ENCODE assay signal across 28 cellular contexts in genomic region chr1:22525211-22525610, GRCh38. TPM values are rescaled to one million over a fixed set of nuclear protein-coding genes. Genes with fewer than 3 reads are reported as not detected.
"Had no signal": no experiment of that assay in that cellular context is flagged by ENCODE, and none has a peak within 500 bp of the region (broad histone marks: within the 10 kb centered on the region; RNA-seq: fewer than 3 reads in every experiment).

No MANE protein-coding gene starts in this region.

- ATAC-seq: Panc1 had no signal

- H3K4me3 ChIP-seq: MG63, PC-9, SJSA1 had no signal

- H3K4me1 ChIP-seq: SJSA1 had no signal

- H3K27me3 ChIP-seq: MG63, SJSA1 had no signal

- H3K9me3 ChIP-seq: MG63, SJSA1, SK-N-SH had no signal

- FAIRE-seq: RCC 7860 had no signal

- DNase-seq: Kasumi-1, KG1, MG63, MV-4-11, NCI-H1092, NCI-H1417 treated with DMSO at 0.1 percent for 48 hours, NCI-H1436 treated with DMSO at 0.1 percent for 48 hours, NCI-H1694 treated with DMSO at 0.1 percent for 48 hours, NCI-H187 treated with DMSO at 0.1 percent for 48 hours, NCI-H2029, NCI-H2171 treated with DMSO at 0.1 percent for 48 hours, NCI-H345, NCI-H446, NCI-H510A treated with DMSO at 0.1 percent for 48 hours, NCI-H524 treated with DMSO at 0.1 percent for 48 hours, NCI-H526 treated with DMSO at 0.1 percent for 48 hours, NCI-H774, PC-9, Right ventricle myocardium superior, RPMI8226, SHP77 treated with DMSO at 0.1 percent for 48 hours, SK-N-SH, SW 1271 had no signal

- H3K27ac ChIP-seq: PC-9, SJSA1 had no signal

RNA-seq across cellular contexts. Expression of gene EPHA8, which starts 38.1 kb away (rescaled TPM):
- total RNA-seq: M059J, OCI-LY7, PC-9, Right ventricle myocardium superior, SJSA1 had no signal
